Comparison of ENCODE assay signal across 9 cellular contexts in genomic region chr4:80266267-80266901, GRCh38. TPM values are rescaled to one million over a fixed set of nuclear protein-coding genes. Genes with fewer than 3 reads are reported as not detected.
DNase-seq lines count a peak whose midpoint lies in the region; ATAC-seq and TF ChIP-seq lines count a peak whose summit lies in the region.
"Had no signal": no experiment of that assay in that cellular context is flagged by ENCODE, and none has a peak within 500 bp of the region (broad histone marks: within the 10 kb centered on the region; RNA-seq: fewer than 3 reads in every experiment).

Gene FGF5 (plus strand): TSS chr4:80266664. CDS start chr4:80266825, 161 bp downstream.

- TF ChIP-seq CTCF in GM12875 (IDR thresholded peaks at IDR 0.05; ENCODE audit: borderline replicate concordance, insufficient read depth, low read depth, low read length) (no peak), glutamatergic neuron (IDR thresholded peaks at IDR 0.05; ENCODE audit: partially characterized antibody, unreplicated experiment) (no peak)

- H3K27me3 Mint-ChIP-seq in glutamatergic neuron (ENCODE audit: unreplicated experiment): peaks cover 43% of the 10 kb centered on the region

- H3K27ac Mint-ChIP-seq in glutamatergic neuron (ENCODE audit: unreplicated experiment): peak within 1 kb of the TSS; percentile 48

- H3K4me3 ChIP-seq in GM12875 (ENCODE audit: low read depth, low read length): peak within 1 kb of the TSS; percentile 36

- H3K36me3 Mint-ChIP-seq in glutamatergic neuron (ENCODE audit: unreplicated experiment): no peaks in the 10 kb centered on the region

- peak; percentile 92 for DNase-seq in AG08395 (ENCODE audit: low spot score)
- peak; percentile 37 for DNase-seq in NCI-H1436 treated with DMSO at 0.1 percent for 48 hours (lab: John Stamatoyannopoulos, UW)
- peak; percentile 21 for DNase-seq in activated naive CD4-positive, alpha-beta T cell treated with anti-CD3 and anti-CD28 coated beads, Interleukin-2, amount 50 U/mL, for 16 hours
- DNase-seq in glutamatergic neuron: peak; percentile 68
- peak in 9 of 10 donors; percentile 32 to 95 (median 62) for DNase-seq in posterior cingulate gyrus
- DNase-seq in central memory CD4-positive, alpha-beta T cell: no peak

- ATAC-seq in GM19324 (IDR thresholded peaks at IDR 0.05; ENCODE audit: low FRiP score, unreplicated experiment): no peak

- intact Hi-C loops in posterior cingulate gyrus (cut with DNase I): no loop called here

- peaks cover 9% of the 10 kb centered on the region for H3K9me3 Mint-ChIP-seq in glutamatergic neuron (ENCODE audit: unreplicated experiment)

- H3K4me3 Mint-ChIP-seq in glutamatergic neuron (ENCODE audit: unreplicated experiment): peak within 1 kb of the TSS; percentile 96

- peaks cover 14% of the 10 kb centered on the region for H3K4me1 Mint-ChIP-seq in glutamatergic neuron (ENCODE audit: low read depth, unreplicated experiment)

RNA-seq across cellular contexts. Expression of gene FGF5, which starts in this region (rescaled TPM):
- total RNA-seq in glutamatergic neuron (ENCODE audit: unreplicated experiment): not detected
- total RNA-seq: mononuclear cell had no signal

Comparison
In these comparisons a context has a peak if more than half of its experiments do, and no peak if none do; other contexts are left out.
1. Peak in DNase-seq in glutamatergic neuron; RNA of the gene not detected or under 1 TPM.